6 cellular contexts compared by ENCODE assay signal in genomic region chr6:8990075-8990474, GRCh38.
"Had no signal": no experiment of that assay in that cellular context is flagged by ENCODE, and none has a peak within 500 bp of the region (broad histone marks: within the 10 kb centered on the region; RNA-seq: fewer than 3 reads in every experiment).

No MANE protein-coding gene starts in this region.

- DNase-seq: H9, HCEC 1CT had no signal

- FAIRE-seq: H1, H54, HepG2 had no signal

- H3K4me3 ChIP-seq: GM23338 had no signal

- ATAC-seq: GM23338, HepG2 had no signal
